Comparison of ENCODE assay signal across 7 cellular contexts in genomic region chr11:65047581-65048422, GRCh38. TPM values are rescaled to one million over a fixed set of nuclear protein-coding genes. Genes with fewer than 3 reads are reported as not detected.
DNase-seq lines count a peak whose midpoint lies in the region; ATAC-seq and TF ChIP-seq lines count a peak whose summit lies in the region.
"Had no signal": no experiment of that assay in that cellular context is flagged by ENCODE, and none has a peak within 500 bp of the region (broad histone marks: within the 10 kb centered on the region; RNA-seq: fewer than 3 reads in every experiment).

No MANE protein-coding gene starts in this region.

- intact Hi-C loops in activated CD8-positive, alpha-beta T cell treated with anti-CD3 and anti-CD28 coated beads for 36 hours (cut with micrococcal nuclease) = no loop called here
- intact Hi-C loops in heart right ventricle (cut with DNase I) = loop anchor here in 1 of 10 donors (5.0 kb wide), 1 partner anchor 39 kb away; a partner anchor contains a TSS

- H3K36me3 Mint-ChIP-seq in activated CD8-positive, alpha-beta T cell treated with anti-CD3 and anti-CD28 coated beads for 36 hours (ENCODE audit: low read depth) = peaks cover 11% of the 10 kb centered on the region
- no peaks in the 10 kb centered on the region for H3K36me3 Mint-ChIP-seq in stimulated activated naive CD8-positive, alpha-beta T cell treated with anti-CD3 and anti-CD28 coated beads, Interleukin-15, Interleukin-2, amounts not matched to agents 100 ng/mL and 50 ng/mL, for 24 hours (ENCODE audit: low read depth)
- H3K36me3 Mint-ChIP-seq in glutamatergic neuron (ENCODE audit: unreplicated experiment) = no peaks in the 10 kb centered on the region

- H3K4me3 ChIP-seq in heart right ventricle = peak overlapping the region; percentile 47 to 76 (median 62)

- peak overlapping the region; percentile 76 for H3K27ac Mint-ChIP-seq in activated CD8-positive, alpha-beta T cell treated with anti-CD3 and anti-CD28 coated beads for 36 hours
- H3K27ac Mint-ChIP-seq in stimulated activated naive CD8-positive, alpha-beta T cell treated with anti-CD3 and anti-CD28 coated beads, Interleukin-15, Interleukin-2, amounts not matched to agents 100 ng/mL and 50 ng/mL, for 24 hours = peak overlapping the region; percentile 67
- no peak overlapping the region for H3K27ac Mint-ChIP-seq in glutamatergic neuron (ENCODE audit: unreplicated experiment)

- no peaks in the 10 kb centered on the region for H3K27me3 ChIP-seq in heart right ventricle

- WGBS in heart right ventricle, 2 donors = 14% methylated on average over 51 to 56 of the region's 56 CpGs

- peak; percentile 69 for ATAC-seq in activated CD8-positive, alpha-beta T cell treated with anti-CD3 and anti-CD28 coated beads for 36 hours
- ATAC-seq in heart right ventricle = peak; percentile 21 to 71 (median 52)
- no peak for ATAC-seq in GM19395 (IDR thresholded peaks at IDR 0.05; ENCODE audit: unreplicated experiment)

- H3K4me1 ChIP-seq in heart right ventricle = peaks cover 0 to 39% (median 17%) of the 10 kb centered on the region in 9 donors

- peak overlapping the region; percentile 73 for H3K4me3 Mint-ChIP-seq in activated CD8-positive, alpha-beta T cell treated with anti-CD3 and anti-CD28 coated beads for 36 hours
- H3K4me3 Mint-ChIP-seq in stimulated activated naive CD8-positive, alpha-beta T cell treated with anti-CD3 and anti-CD28 coated beads, Interleukin-15, Interleukin-2, amounts not matched to agents 100 ng/mL and 50 ng/mL, for 24 hours = peak overlapping the region; percentile 76
- no peak overlapping the region for H3K4me3 Mint-ChIP-seq in glutamatergic neuron (ENCODE audit: unreplicated experiment)
- H3K4me3 Mint-ChIP-seq: brain had no signal

- H3K4me1 Mint-ChIP-seq in activated CD8-positive, alpha-beta T cell treated with anti-CD3 and anti-CD28 coated beads for 36 hours (ENCODE audit: low read depth) = peaks cover 20% of the 10 kb centered on the region
- H3K4me1 Mint-ChIP-seq in stimulated activated naive CD8-positive, alpha-beta T cell treated with anti-CD3 and anti-CD28 coated beads, Interleukin-15, Interleukin-2, amounts not matched to agents 100 ng/mL and 50 ng/mL, for 24 hours (ENCODE audit: low read depth) = peaks cover 22% of the 10 kb centered on the region
- H3K4me1 Mint-ChIP-seq in glutamatergic neuron (ENCODE audit: low read depth, unreplicated experiment) = peaks cover 3% of the 10 kb centered on the region

- no peaks in the 10 kb centered on the region for H3K9me3 ChIP-seq in heart right ventricle

- peaks cover 0 to 24% (median 4%) of the 10 kb centered on the region in 9 donors for H3K36me3 ChIP-seq in heart right ventricle

- no peaks in the 10 kb centered on the region for H3K9me3 Mint-ChIP-seq in activated CD8-positive, alpha-beta T cell treated with anti-CD3 and anti-CD28 coated beads for 36 hours
- no peaks in the 10 kb centered on the region for H3K9me3 Mint-ChIP-seq in stimulated activated naive CD8-positive, alpha-beta T cell treated with anti-CD3 and anti-CD28 coated beads, Interleukin-15, Interleukin-2, amounts not matched to agents 100 ng/mL and 50 ng/mL, for 24 hours
- H3K9me3 Mint-ChIP-seq in glutamatergic neuron (ENCODE audit: unreplicated experiment) = peaks cover 2% of the 10 kb centered on the region
- H3K9me3 Mint-ChIP-seq: brain had no signal

- peak; percentile 38 for DNase-seq in activated CD8-positive, alpha-beta T cell treated with anti-CD3 and anti-CD28 coated beads for 36 hours
- DNase-seq in heart right ventricle (peak in 1 of 2 donors; percentile 60), inferior parietal cortex (ENCODE audit: extremely low spot score) (no peak), glutamatergic neuron (no peak)

- TF ChIP-seq CTCF in activated CD8-positive, alpha-beta T cell treated with anti-CD3 and anti-CD28 coated beads for 36 hours (IDR thresholded peaks at IDR 0.05) = no peak
- TF ChIP-seq CTCF in heart right ventricle (IDR thresholded peaks at IDR 0.05) (no peak), glutamatergic neuron (IDR thresholded peaks at IDR 0.05; ENCODE audit: partially characterized antibody, unreplicated experiment) (no peak)

- no peaks in the 10 kb centered on the region for H3K27me3 Mint-ChIP-seq in activated CD8-positive, alpha-beta T cell treated with anti-CD3 and anti-CD28 coated beads for 36 hours
- no peaks in the 10 kb centered on the region for H3K27me3 Mint-ChIP-seq in stimulated activated naive CD8-positive, alpha-beta T cell treated with anti-CD3 and anti-CD28 coated beads, Interleukin-15, Interleukin-2, amounts not matched to agents 100 ng/mL and 50 ng/mL, for 24 hours
- peaks cover 6% of the 10 kb centered on the region for H3K27me3 Mint-ChIP-seq in glutamatergic neuron (ENCODE audit: unreplicated experiment)

- H3K27ac ChIP-seq in heart right ventricle = peak overlapping the region in 9 of 10 donors; percentile 2 to 75 (median 57)

- POLR2A ChIA-PET in activated CD8-positive, alpha-beta T cell treated with anti-CD3 and anti-CD28 coated beads for 36 hours (lab: Charles Lee) = interaction anchor here (0.8 to 2.1 kb wide), 2 partner anchors 21 to 69 kb away, joined by 3 to 5 read pairs; partner anchors contain the start of genes SNX15 and ZNHIT2

- CTCF ChIA-PET in activated CD8-positive, alpha-beta T cell treated with anti-CD3 and anti-CD28 coated beads for 36 hours (lab: Charles Lee) = interaction anchor here (1.3 to 2.0 kb wide), 2 partner anchors 7 to 65 kb away, joined by 4 to 7 read pairs; partner anchors contain the start of gene SAC3D1

RNA-seq across cellular contexts. Expression of gene SAC3D1, which starts 6.8 kb away (rescaled TPM):
- total RNA-seq in activated CD8-positive, alpha-beta T cell treated with anti-CD3 and anti-CD28 coated beads for 36 hours = 10 to 100 TPM; 14.0 to 14.5 TPM
- total RNA-seq in heart right ventricle (1 to 10 TPM; 3.8 to 9.3 (median 4.8) TPM), glutamatergic neuron (ENCODE audit: unreplicated experiment) (14.4 TPM)
- polyA plus RNA-seq in heart right ventricle = 10 to 100 TPM in 1 of 2 donors, 1 to 10 TPM in 1; 4.7 to 17.3 TPM

RNA-seq across cellular contexts. Expression of gene NAALADL1, which starts 10.6 kb away (rescaled TPM):
- total RNA-seq in activated CD8-positive, alpha-beta T cell treated with anti-CD3 and anti-CD28 coated beads for 36 hours = 1 to 10 TPM; 6.6 to 7.6 TPM
- total RNA-seq in heart right ventricle (1 to 10 TPM; 2.1 to 6.8 (median 3.7) TPM), glutamatergic neuron (ENCODE audit: unreplicated experiment) (1.6 TPM)
- polyA plus RNA-seq in heart right ventricle = 1 to 10 TPM; 8.1 to 9.1 TPM

RNA-seq across cellular contexts. Expression of gene SNX15, which starts 20.6 kb away (rescaled TPM):
- total RNA-seq in activated CD8-positive, alpha-beta T cell treated with anti-CD3 and anti-CD28 coated beads for 36 hours = 1 to 10 TPM; 4.7 to 5.7 TPM
- total RNA-seq in heart right ventricle (10 to 100 TPM; 11.4 to 21.8 (median 15.2) TPM), glutamatergic neuron (ENCODE audit: unreplicated experiment) (40.4 TPM)
- polyA plus RNA-seq in heart right ventricle = 10 to 100 TPM; 14.7 to 23.2 TPM

RNA-seq across cellular contexts. Expression of gene ARL2, which starts 33.8 kb away (rescaled TPM):
- 100 to 1,000 TPM; 118 to 122 TPM for total RNA-seq in activated CD8-positive, alpha-beta T cell treated with anti-CD3 and anti-CD28 coated beads for 36 hours
- total RNA-seq in heart right ventricle (100 to 1,000 TPM in 9 of 10 donors, 10 to 100 TPM in 1; 92.6 to 144 (median 117) TPM), glutamatergic neuron (ENCODE audit: unreplicated experiment) (68.4 TPM)
- 100 to 1,000 TPM; 115 to 157 TPM for polyA plus RNA-seq in heart right ventricle

RNA-seq across cellular contexts. Expression of gene CDCA5, which starts 36.0 kb away (rescaled TPM):
- total RNA-seq in activated CD8-positive, alpha-beta T cell treated with anti-CD3 and anti-CD28 coated beads for 36 hours = 100 to 1,000 TPM; 112 TPM
- total RNA-seq in heart right ventricle = 1 to 10 TPM in 5 of 10 donors, under 1 TPM in 5; 0.50 to 5.3 (median 1.0) TPM
- polyA plus RNA-seq in heart right ventricle = under 1 TPM; 0.45 to 0.80 TPM
- 7.7 TPM for total RNA-seq in glutamatergic neuron (ENCODE audit: unreplicated experiment)
